ENCODE assay signal across 8 cellular contexts in the genomic region with DNA sequence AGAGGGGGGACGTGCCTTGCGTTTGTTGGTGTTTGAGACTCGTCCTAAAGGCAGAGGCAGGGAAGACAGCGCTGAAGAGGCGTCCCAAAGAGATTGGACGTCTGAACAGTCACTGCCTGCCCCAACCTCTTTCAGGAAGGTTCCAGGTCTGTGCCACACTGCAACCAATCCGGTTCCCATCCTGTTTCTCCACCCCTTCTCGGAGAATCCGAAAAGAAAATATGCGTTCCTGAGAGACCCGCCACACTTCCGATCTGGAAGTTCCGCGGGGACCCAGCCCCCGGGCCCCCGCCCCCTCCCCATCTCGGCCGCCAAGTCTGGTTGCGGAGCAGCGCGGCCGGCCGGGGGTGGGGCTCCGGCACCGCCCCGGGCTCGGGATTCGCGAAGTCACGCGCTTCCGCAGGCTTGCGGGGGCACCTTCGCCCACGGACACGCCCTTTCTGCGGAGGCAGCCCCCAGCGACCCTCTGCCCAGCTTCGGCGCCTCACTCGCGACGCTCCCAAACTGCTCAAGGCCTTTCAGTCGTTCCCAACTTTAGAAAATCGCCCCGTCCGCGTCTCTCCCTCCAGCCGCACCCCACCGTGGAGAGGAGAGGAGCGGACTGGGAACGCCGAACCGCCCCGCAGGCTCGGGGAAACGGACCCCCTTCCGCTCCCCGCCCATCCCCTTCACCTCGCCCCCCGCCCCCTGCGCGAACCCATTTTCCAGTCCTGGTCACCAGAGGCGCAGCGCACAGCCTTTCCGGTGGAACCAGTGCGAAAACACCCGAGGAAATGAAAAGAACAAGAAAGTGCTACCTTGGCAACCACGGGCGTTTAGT.
DNase-seq lines count a peak whose midpoint lies in the region; ATAC-seq and TF ChIP-seq lines count a peak whose summit lies in the region.

No MANE protein-coding gene starts in this region.

- H3K4me1 Mint-ChIP-seq in effector memory CD8-positive, alpha-beta T cell (ENCODE audit: low read depth in 2 of 2), result peaks cover 25 to 26% of the 10 kb centered on the region in 2 donors

- H3K27ac Mint-ChIP-seq in effector memory CD8-positive, alpha-beta T cell, result peak overlapping the region in 1 of 2 donors; percentile 31

- H3K27me3 Mint-ChIP-seq in effector memory CD8-positive, alpha-beta T cell, result peaks cover 75 to 80% of the 10 kb centered on the region in 2 donors

- H3K9me3 ChIP-seq in muscle layer of duodenum (ENCODE audit: control insufficient read depth in 1 of 2, low read length in 2 of 2), result no peaks in the 10 kb centered on the region

- H3K4me3 ChIP-seq in muscle layer of duodenum (ENCODE audit: low read depth in 1 of 2, low read length in 2 of 2), result peak overlapping the region; percentile 28 to 66

- H3K9me3 Mint-ChIP-seq in effector memory CD8-positive, alpha-beta T cell, result no peaks in the 10 kb centered on the region

- H3K36me3 ChIP-seq in muscle layer of duodenum (ENCODE audit: control insufficient read depth in 1 of 2, insufficient read depth in 2 of 2, low read length in 2 of 2), result no peaks in the 10 kb centered on the region

- POLR2A ChIA-PET in RWPE1 (lab: Yijun Ruan, JAX; ENCODE audit: low non-redundant PET), result no interaction called here

- peaks cover 47% of the 10 kb centered on the region for H3K27me3 ChIP-seq in muscle layer of duodenum (ENCODE audit: low read depth, low read length)

- no peak for TF ChIP-seq CTCF in RWPE1 (conservative IDR thresholded peaks at IDR 0.05; ENCODE audit: low read depth)
- no peak for TF ChIP-seq CTCF in GM13976 (IDR thresholded peaks at IDR 0.05; ENCODE audit: borderline replicate concordance, control extremely low read depth, extremely low read depth, insufficient read depth, missing control alignments)

- peaks cover 6% of the 10 kb centered on the region for H3K36me3 Mint-ChIP-seq in effector memory CD8-positive, alpha-beta T cell (ENCODE audit: insufficient read depth)

- DNase-seq in DMS 273 (lab: John Stamatoyannopoulos, UW; ENCODE audit: unreplicated experiment) (peak; percentile 88), RWPE1 (ENCODE audit: low spot score) (peak; percentile 13), mucosa of gallbladder (ENCODE audit: low spot score) (no peak), midbrain (lab: John Stamatoyannopoulos, UW) (no peak), GM13976 (ENCODE audit: low spot score) (no peak), SKM-1 treated with dmso at 0.1 percent for 144 hours (lab: John Stamatoyannopoulos, UW; ENCODE audit: unreplicated experiment) (no peak)
- peak in 1 of 3 experiments; percentile 1 for DNase-seq in effector memory CD8-positive, alpha-beta T cell

- peak overlapping the region; percentile 69 to 76 for H3K4me3 Mint-ChIP-seq in effector memory CD8-positive, alpha-beta T cell

- ATAC-seq in effector memory CD8-positive, alpha-beta T cell (replicated peaks), result no peak

- H3K4me1 ChIP-seq in muscle layer of duodenum (ENCODE audit: control insufficient read depth in 1 of 2, insufficient read depth in 2 of 2, low read length in 2 of 2), result peaks cover 0 to 25% of the 10 kb centered on the region in 2 donors

- peak overlapping the region; percentile 65 for H3K27ac ChIP-seq in RWPE1
- no peak overlapping the region for H3K27ac ChIP-seq in muscle layer of duodenum (ENCODE audit: low read length)

- CTCF ChIA-PET in RWPE1 (lab: Yijun Ruan, JAX), result interaction anchor here (0.9 kb wide), 2 partner anchors 8 to 423 kb away, joined by 3 to 5 read pairs; no protein-coding TSS in a partner anchor

- in situ Hi-C loops in GM13976 (cut with MboI; ENCODE audit: low sequenced_read_pairs, unreplicated experiment), result loop anchor here (25.0 kb wide), 1 partner anchor 233 kb away; no protein-coding TSS in a partner anchor

Comparison
In these comparisons a context has a peak if more than half of its experiments do, and no peak if none do; other contexts are left out.
1. DNase-seq: peak in DMS 273 (single experiment) and RWPE1 (single experiment); none in mucosa of gallbladder (single experiment), midbrain (single experiment), GM13976 (single experiment) and SKM-1 treated with dmso at 0.1 percent for 144 hours (single experiment).